In the genomic region with DNA sequence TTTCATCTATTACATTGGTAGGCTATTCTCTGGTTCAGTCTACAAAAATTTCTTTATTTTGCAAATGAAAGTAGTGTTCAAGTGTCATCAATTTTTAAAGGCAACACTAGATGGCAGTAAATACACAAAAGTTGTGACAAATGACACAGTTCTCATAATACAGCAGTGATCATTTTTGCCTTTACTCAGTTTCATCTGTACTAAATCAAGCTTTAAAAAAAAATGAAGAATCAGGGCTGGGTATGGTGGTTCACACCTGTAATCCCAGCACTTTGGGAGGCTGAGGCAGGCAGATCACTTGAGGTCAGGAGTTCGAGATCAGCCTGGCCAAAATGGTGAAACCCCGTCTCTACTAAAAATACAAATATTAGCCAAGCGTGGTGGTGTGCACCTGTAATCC, we compare ENCODE assay signal across 8 cellular contexts.
DNase-seq lines count a peak whose midpoint lies in the region; ATAC-seq, FAIRE-seq and TF ChIP-seq lines count a peak whose summit lies in the region.
"Not testable (repeated sequence)": the region's sequence is repeated elsewhere in the genome, so short reads cannot be mapped to it uniquely, and the experiment has no call there.

No MANE protein-coding gene starts in this region.

- H3K4me2 ChIP-seq in K562 (ENCODE audit: insufficient read depth, low read length); mesendoderm (ENCODE audit: low read length): not testable (repeated sequence)

- not testable (repeated sequence) for H2BK120ac ChIP-seq in mesendoderm (ENCODE audit: low read depth, low read length)

- 100% methylated on average over 3 of the region's 3 CpGs for WGBS in K562 (ENCODE audit: insufficient coverage, low coverage, missing lambda C conversion rate)
- no CpG with 5 or more reads among the region's 3 CpGs for WGBS in mesendoderm (ENCODE audit: extremely low coverage, insufficient coverage, low lambda C conversion rate)
- 96% methylated on average over 3 of the region's 3 CpGs for WGBS in suprapubic skin

- H2BK5ac ChIP-seq in mesendoderm (ENCODE audit: low read length): not testable (repeated sequence)

- peak; percentile 61 for DNase-seq in COLO829 (ENCODE audit: low spot score)
- peak; percentile 41 for DNase-seq in HCEC 1CT
- peak; percentile 72 for DNase-seq in NCI-H2029 (lab: John Stamatoyannopoulos, UW)
- DNase-seq in RPMI7951 (ENCODE audit: low read depth): peak; percentile 58
- DNase-seq in K562 (ENCODE audit: extremely low read depth in 1 of 4, low spot score in 3 of 4): peak; percentile 24 to 73 (median 42)
- peak; percentile 41 for DNase-seq in foreskin melanocyte
- peak; percentile 49 for DNase-seq in mesendoderm
- DNase-seq in suprapubic skin (ENCODE audit: low spot score in 2 of 2): not testable (repeated sequence)

- H3K4me3 ChIP-seq in K562; mesendoderm (ENCODE audit: low read length); suprapubic skin: not testable (repeated sequence)

- peaks cover 16% of the 10 kb centered on the region; the same call in 2 of the 3 replicates for H3K36me3 ChIP-seq in K562 (ENCODE audit: control insufficient read depth, insufficient read depth, low read length)
- H3K36me3 ChIP-seq in mesendoderm (ENCODE audit: control insufficient read depth, insufficient read depth, low read length): not testable (repeated sequence)
- H3K36me3 ChIP-seq in suprapubic skin: peaks cover 12% of the 10 kb centered on the region

- TF ChIP-seq POLR2A in K562 (conservative IDR thresholded peaks at IDR 0.05); suprapubic skin (IDR thresholded peaks at IDR 0.05): not testable (repeated sequence)

- H3K4me1 ChIP-seq in K562 (replicated peaks in 1 of 2; ENCODE audit: control insufficient read depth in 2 of 2, insufficient read depth in 2 of 2, low read length in 2 of 2): peaks cover 7 to 13% of the 10 kb centered on the region in 2 experiments; a peak in 2 of 5 replicates
- H3K4me1 ChIP-seq in mesendoderm (ENCODE audit: control insufficient read depth, low read depth, low read length); suprapubic skin: not testable (repeated sequence)

- not testable (repeated sequence) for H4K8ac ChIP-seq in mesendoderm (ENCODE audit: low read depth, low read length)

- H3K4ac ChIP-seq in mesendoderm (ENCODE audit: low read depth, low read length): not testable (repeated sequence)

- intact Hi-C loops in K562 (cut with micrococcal nuclease): loop anchor here (1.0 to 5.0 kb wide), 5 partner anchors 94 to 654 kb away; no protein-coding TSS in a partner anchor

- H2AFZ ChIP-seq in K562 (ENCODE audit: low read depth, low read length): not testable (repeated sequence)

- H3K9me3 ChIP-seq in K562 (replicated peaks; ENCODE audit: control insufficient read depth, insufficient read depth, low read depth, low read length); suprapubic skin: not testable (repeated sequence)

- H3K9me1 ChIP-seq in K562 (ENCODE audit: control insufficient read depth, insufficient read depth, low read length): not testable (repeated sequence)

- TF ChIP-seq CTCF in K562 (IDR thresholded peaks at IDR 0.05 in 2 of 3, conservative IDR thresholded peaks at IDR 0.05 in 1 of 3; ENCODE audit: insufficient read depth in 2 of 3, low read depth in 1 of 3, low read length in 3 of 3) (peak; percentile 45 to 82 (median 49); a peak in 4 of 6 replicates), suprapubic skin (IDR thresholded peaks at IDR 0.05) (peak; percentile 25 to 49)

- not testable (repeated sequence) for H3K27ac ChIP-seq in K562 (ENCODE audit: extremely low read depth, low read depth, low read length); mesendoderm (ENCODE audit: low read depth, low read length); suprapubic skin

- not testable (repeated sequence) for H3K18ac ChIP-seq in mesendoderm (ENCODE audit: low read length)

- H2AK5ac ChIP-seq in mesendoderm (ENCODE audit: low read length): not testable (repeated sequence)

- in situ Hi-C loops in K562 (cut with MboI): loop anchor here (25.0 kb wide), 1 partner anchor 643 kb away; no protein-coding TSS in a partner anchor

- ATAC-seq in K562: peak; percentile 91

- H3K23ac ChIP-seq in mesendoderm (ENCODE audit: low read length): not testable (repeated sequence)

- TF ChIP-seq EP300 in K562 (IDR thresholded peaks at IDR 0.05; ENCODE audit: low read length); suprapubic skin (IDR thresholded peaks at IDR 0.05): not testable (repeated sequence)

- not testable (repeated sequence) for H3K27me3 ChIP-seq in K562 (ENCODE audit: control insufficient read depth in 2 of 2, insufficient read depth in 2 of 2, low read length in 2 of 2); mesendoderm (ENCODE audit: insufficient read depth, low read length, poor library complexity); suprapubic skin

- not testable (repeated sequence) for H3K79me2 ChIP-seq in K562 (ENCODE audit: control insufficient read depth, insufficient read depth, low read length); mesendoderm (ENCODE audit: control insufficient read depth, insufficient read depth, low read length)

- not testable (repeated sequence) for H4K20me1 ChIP-seq in K562 (replicated peaks; ENCODE audit: control insufficient read depth, insufficient read depth, low read length)

- H3K79me1 ChIP-seq in mesendoderm (ENCODE audit: low read length): not testable (repeated sequence)

- CTCF ChIA-PET in K562 (lab: Yijun Ruan, JAX; ENCODE audit: low intra/inter-chr PET ratio): not testable (repeated sequence)

- TF ChIP-seq RAD21 in K562 (CRISPR knock-in tag; conservative IDR thresholded peaks at IDR 0.05 in 1 of 2, IDR thresholded peaks at IDR 0.05 in 1 of 2): peak; percentile 86 to 94

- peak; percentile 87 for FAIRE-seq in K562 (lab: Jason Lieb, UNC)

- H4K5ac ChIP-seq in mesendoderm (ENCODE audit: low read length): not testable (repeated sequence)

- not testable (repeated sequence) for H3K9ac ChIP-seq in K562 (ENCODE audit: insufficient read depth in 1 of 2, low read depth in 2 of 2, low read length in 2 of 2); mesendoderm (ENCODE audit: low read length)

- not testable (repeated sequence) for BruUV-seq in K562 (replicated peaks; lab: Mats Ljungman, UMichigan)

- POLR2A ChIA-PET in K562 (lab: Yijun Ruan, JAX): interaction anchor here (0.6 to 1.0 kb wide), 2 partner anchors 16 to 148 kb away, joined by 3 read pairs; no protein-coding TSS in a partner anchor

- not testable (repeated sequence) for H2BK15ac ChIP-seq in mesendoderm (replicated peaks; ENCODE audit: low read depth)

- not testable (repeated sequence) for H3K56ac ChIP-seq in mesendoderm (ENCODE audit: low read length)

TF ChIP-seq in K562, 482 proteins besides CTCF, POLR2A, EP300 and RAD21 (continues in another document):
- TF ChIP-seq JUND (IDR thresholded peaks at IDR 0.05; ENCODE audit: borderline replicate concordance, low read depth, low read length) (peak; percentile 11; the same call in 1 of the 2 replicates), CHAMP1 (IDR thresholded peaks at IDR 0.05) (0 out of 2 replicates have a peak, but pooled peaks have one; percentile 19), MEIS2 (IDR thresholded peaks at IDR 0.05; ENCODE audit: partially characterized antibody) (peak; percentile 8), MECOM (CRISPR knock-in tag; IDR thresholded peaks at IDR 0.05) (0 out of 2 replicates have a peak, but pooled peaks have one; percentile 27), ATF1 (tag; IDR thresholded peaks at IDR 0.05) (peak; percentile 27; the same call in 1 of the 2 replicates), ZNF24 (IDR thresholded peaks at IDR 0.05) (peak; percentile 92), EP400 (IDR thresholded peaks at IDR 0.05) (0 out of 2 replicates have a peak, but pooled peaks have one; percentile 39), CC2D1A (IDR thresholded peaks at IDR 0.05) (peak; percentile 75), ZNF384 (IDR thresholded peaks at IDR 0.05; ENCODE audit: low read depth, low read length) (0 out of 2 replicates have a peak, but pooled peaks have one; percentile 11), SMC3 (conservative IDR thresholded peaks at IDR 0.05; ENCODE audit: insufficient read depth, low read depth, low read length) (peak; percentile 63), SRF (CRISPR knock-in tag; IDR thresholded peaks at IDR 0.05) (peak in 1 of 2 experiments; percentile 53; a peak in 1 of 4 replicates), ARID2 (IDR thresholded peaks at IDR 0.05) (peak; percentile 45; the same call in 1 of the 2 replicates)
- TF ChIP-seq JUND (tag; IDR thresholded peaks at IDR 0.05; ENCODE audit: borderline replicate concordance, low read depth, low read length); ATF1 (CRISPR knock-in tag; IDR thresholded peaks at IDR 0.05): not testable (repeated sequence)
